ENCODE assay signal across 8 cellular contexts in genomic region chrX:106481341-106481740, GRCh38.
DNase-seq lines count a peak whose midpoint lies in the region; ATAC-seq and TF ChIP-seq lines count a peak whose summit lies in the region.

No MANE protein-coding gene starts in this region.

- H3K27me3 Mint-ChIP-seq in GM23338 (ENCODE audit: insufficient read depth, low read depth, poor library complexity): no peaks in the 10 kb centered on the region
- no peaks in the 10 kb centered on the region for H3K27me3 Mint-ChIP-seq in activated naive CD8-positive, alpha-beta T cell treated with anti-CD3 and anti-CD28 coated beads for 36 hours

- no peak overlapping the region for H3K27ac Mint-ChIP-seq in GM23338
- H3K27ac Mint-ChIP-seq in activated naive CD8-positive, alpha-beta T cell treated with anti-CD3 and anti-CD28 coated beads for 36 hours: no peak overlapping the region

- H3K27ac ChIP-seq in GM23338 (ENCODE audit: low read depth) (no peak overlapping the region), heart left ventricle (no peak overlapping the region)

- H4K20me1 ChIP-seq in GM23338 (replicated peaks; ENCODE audit: insufficient read depth): no peaks in the 10 kb centered on the region

- H3K4me1 Mint-ChIP-seq in GM23338: peaks cover 13% of the 10 kb centered on the region; the same call in 2 of the 3 replicates
- H3K4me1 Mint-ChIP-seq in activated naive CD8-positive, alpha-beta T cell treated with anti-CD3 and anti-CD28 coated beads for 36 hours: peaks cover 12% of the 10 kb centered on the region

- no peaks in the 10 kb centered on the region for H3K79me2 ChIP-seq in GM23338 (replicated peaks; ENCODE audit: insufficient read depth)

- H3K9me2 ChIP-seq in GM23338 (ENCODE audit: insufficient read depth): no peaks in the 10 kb centered on the region

- H3K4me3 Mint-ChIP-seq in GM23338: no peak overlapping the region
- H3K4me3 Mint-ChIP-seq in activated naive CD8-positive, alpha-beta T cell treated with anti-CD3 and anti-CD28 coated beads for 36 hours: no peak overlapping the region

- no peaks in the 10 kb centered on the region for H3K27me3 ChIP-seq in GM23338 (ENCODE audit: insufficient read depth)
- peaks cover 0 to 4% (median 0%) of the 10 kb centered on the region in 9 donors for H3K27me3 ChIP-seq in heart left ventricle

- 3 to 13% (median 6%) methylated on average over 1 of the region's 1 CpG for WGBS in heart left ventricle, 4 donors

- intact Hi-C loops in heart left ventricle (cut with DNase I): loop anchor here (2.0 to 10.0 kb wide), 4 partner anchors 309 to 1413 kb away; no protein-coding TSS in a partner anchor

- no peaks in the 10 kb centered on the region for H3F3A ChIP-seq in GM23338 (replicated peaks; ENCODE audit: low read depth)

- no peaks in the 10 kb centered on the region for H3K9me3 ChIP-seq in heart left ventricle

- peak; percentile 41 for DNase-seq in Daoy (ENCODE audit: low read depth)
- peak; percentile 67 for DNase-seq in GM23338 (ENCODE audit: low spot score)
- peak; percentile 36 for DNase-seq in NCI-H345 (lab: John Stamatoyannopoulos, UW)
- DNase-seq in activated naive CD8-positive, alpha-beta T cell treated with anti-CD3 and anti-CD28 coated beads for 36 hours: peak; percentile 9
- DNase-seq in heart left ventricle: peak in 3 of 5 donors; percentile 15 to 21 (median 19)
- peak; percentile 23 for DNase-seq in putamen (ENCODE audit: low spot score)
- DNase-seq in activated effector memory CD4-positive, alpha-beta T cell treated with anti-CD3 and anti-CD28 coated beads, Interleukin-2, amount 50 U/mL, for 16 hours: no peak

- H3K4me1 ChIP-seq in GM23338 (ENCODE audit: insufficient read depth) (no peaks in the 10 kb centered on the region), heart left ventricle (no peaks in the 10 kb centered on the region)

- no peaks in the 10 kb centered on the region for H3K36me3 ChIP-seq in GM23338 (ENCODE audit: insufficient read depth)
- no peaks in the 10 kb centered on the region for H3K36me3 ChIP-seq in heart left ventricle

- ATAC-seq in GM23338 (peak; percentile 39), heart left ventricle (peak in 3 of 4 donors; percentile 26 to 71 (median 33)), GM19035 (IDR thresholded peaks at IDR 0.05; ENCODE audit: unreplicated experiment) (no peak)

- no peak for TF ChIP-seq POLR2A in heart left ventricle (IDR thresholded peaks at IDR 0.05)

- no peak overlapping the region for H3K4me2 ChIP-seq in GM23338

- no peaks in the 10 kb centered on the region for H3K36me3 Mint-ChIP-seq in GM23338 (ENCODE audit: low read depth)
- no peaks in the 10 kb centered on the region for H3K36me3 Mint-ChIP-seq in activated naive CD8-positive, alpha-beta T cell treated with anti-CD3 and anti-CD28 coated beads for 36 hours

- H3K4me3 ChIP-seq in GM23338 (no peak overlapping the region), heart left ventricle (no peak overlapping the region)

- H2AFZ ChIP-seq in GM23338: no peak overlapping the region

- no peaks in the 10 kb centered on the region for H3K9me3 Mint-ChIP-seq in GM23338
- no peaks in the 10 kb centered on the region for H3K9me3 Mint-ChIP-seq in activated naive CD8-positive, alpha-beta T cell treated with anti-CD3 and anti-CD28 coated beads for 36 hours

- TF ChIP-seq CTCF in GM23338 (conservative IDR thresholded peaks at IDR 0.05; ENCODE audit: low read depth in 2 of 2) (peak; percentile 69 to 75), heart left ventricle (IDR thresholded peaks at IDR 0.05) (peak; percentile 44 to 81 (median 65))

TF ChIP-seq in GM23338, 12 proteins besides CTCF, POLR2A, EP300 and RAD21 (continues in another document):
- TF ChIP-seq STAT1 (IDR thresholded peaks at IDR 0.05; ENCODE audit: unreplicated experiment) (no peak), POLR2AphosphoS5 (IDR thresholded peaks at IDR 0.05; ENCODE audit: low read depth) (no peak), ZNF331 (CRISPR knock-in tag; IDR thresholded peaks at IDR 0.05; ENCODE audit: low read depth) (no peak), EZH2 (IDR thresholded peaks at IDR 0.05; ENCODE audit: low read depth, unreplicated experiment) (no peak), REST (IDR thresholded peaks at IDR 0.05; ENCODE audit: unreplicated experiment) (no peak), JUNB (IDR thresholded peaks at IDR 0.05; ENCODE audit: unreplicated experiment) (no peak), CREB1 (CRISPR knock-in tag; IDR thresholded peaks at IDR 0.05; ENCODE audit: low read depth) (no peak)
- TF ChIP-seq, protein P1, sequence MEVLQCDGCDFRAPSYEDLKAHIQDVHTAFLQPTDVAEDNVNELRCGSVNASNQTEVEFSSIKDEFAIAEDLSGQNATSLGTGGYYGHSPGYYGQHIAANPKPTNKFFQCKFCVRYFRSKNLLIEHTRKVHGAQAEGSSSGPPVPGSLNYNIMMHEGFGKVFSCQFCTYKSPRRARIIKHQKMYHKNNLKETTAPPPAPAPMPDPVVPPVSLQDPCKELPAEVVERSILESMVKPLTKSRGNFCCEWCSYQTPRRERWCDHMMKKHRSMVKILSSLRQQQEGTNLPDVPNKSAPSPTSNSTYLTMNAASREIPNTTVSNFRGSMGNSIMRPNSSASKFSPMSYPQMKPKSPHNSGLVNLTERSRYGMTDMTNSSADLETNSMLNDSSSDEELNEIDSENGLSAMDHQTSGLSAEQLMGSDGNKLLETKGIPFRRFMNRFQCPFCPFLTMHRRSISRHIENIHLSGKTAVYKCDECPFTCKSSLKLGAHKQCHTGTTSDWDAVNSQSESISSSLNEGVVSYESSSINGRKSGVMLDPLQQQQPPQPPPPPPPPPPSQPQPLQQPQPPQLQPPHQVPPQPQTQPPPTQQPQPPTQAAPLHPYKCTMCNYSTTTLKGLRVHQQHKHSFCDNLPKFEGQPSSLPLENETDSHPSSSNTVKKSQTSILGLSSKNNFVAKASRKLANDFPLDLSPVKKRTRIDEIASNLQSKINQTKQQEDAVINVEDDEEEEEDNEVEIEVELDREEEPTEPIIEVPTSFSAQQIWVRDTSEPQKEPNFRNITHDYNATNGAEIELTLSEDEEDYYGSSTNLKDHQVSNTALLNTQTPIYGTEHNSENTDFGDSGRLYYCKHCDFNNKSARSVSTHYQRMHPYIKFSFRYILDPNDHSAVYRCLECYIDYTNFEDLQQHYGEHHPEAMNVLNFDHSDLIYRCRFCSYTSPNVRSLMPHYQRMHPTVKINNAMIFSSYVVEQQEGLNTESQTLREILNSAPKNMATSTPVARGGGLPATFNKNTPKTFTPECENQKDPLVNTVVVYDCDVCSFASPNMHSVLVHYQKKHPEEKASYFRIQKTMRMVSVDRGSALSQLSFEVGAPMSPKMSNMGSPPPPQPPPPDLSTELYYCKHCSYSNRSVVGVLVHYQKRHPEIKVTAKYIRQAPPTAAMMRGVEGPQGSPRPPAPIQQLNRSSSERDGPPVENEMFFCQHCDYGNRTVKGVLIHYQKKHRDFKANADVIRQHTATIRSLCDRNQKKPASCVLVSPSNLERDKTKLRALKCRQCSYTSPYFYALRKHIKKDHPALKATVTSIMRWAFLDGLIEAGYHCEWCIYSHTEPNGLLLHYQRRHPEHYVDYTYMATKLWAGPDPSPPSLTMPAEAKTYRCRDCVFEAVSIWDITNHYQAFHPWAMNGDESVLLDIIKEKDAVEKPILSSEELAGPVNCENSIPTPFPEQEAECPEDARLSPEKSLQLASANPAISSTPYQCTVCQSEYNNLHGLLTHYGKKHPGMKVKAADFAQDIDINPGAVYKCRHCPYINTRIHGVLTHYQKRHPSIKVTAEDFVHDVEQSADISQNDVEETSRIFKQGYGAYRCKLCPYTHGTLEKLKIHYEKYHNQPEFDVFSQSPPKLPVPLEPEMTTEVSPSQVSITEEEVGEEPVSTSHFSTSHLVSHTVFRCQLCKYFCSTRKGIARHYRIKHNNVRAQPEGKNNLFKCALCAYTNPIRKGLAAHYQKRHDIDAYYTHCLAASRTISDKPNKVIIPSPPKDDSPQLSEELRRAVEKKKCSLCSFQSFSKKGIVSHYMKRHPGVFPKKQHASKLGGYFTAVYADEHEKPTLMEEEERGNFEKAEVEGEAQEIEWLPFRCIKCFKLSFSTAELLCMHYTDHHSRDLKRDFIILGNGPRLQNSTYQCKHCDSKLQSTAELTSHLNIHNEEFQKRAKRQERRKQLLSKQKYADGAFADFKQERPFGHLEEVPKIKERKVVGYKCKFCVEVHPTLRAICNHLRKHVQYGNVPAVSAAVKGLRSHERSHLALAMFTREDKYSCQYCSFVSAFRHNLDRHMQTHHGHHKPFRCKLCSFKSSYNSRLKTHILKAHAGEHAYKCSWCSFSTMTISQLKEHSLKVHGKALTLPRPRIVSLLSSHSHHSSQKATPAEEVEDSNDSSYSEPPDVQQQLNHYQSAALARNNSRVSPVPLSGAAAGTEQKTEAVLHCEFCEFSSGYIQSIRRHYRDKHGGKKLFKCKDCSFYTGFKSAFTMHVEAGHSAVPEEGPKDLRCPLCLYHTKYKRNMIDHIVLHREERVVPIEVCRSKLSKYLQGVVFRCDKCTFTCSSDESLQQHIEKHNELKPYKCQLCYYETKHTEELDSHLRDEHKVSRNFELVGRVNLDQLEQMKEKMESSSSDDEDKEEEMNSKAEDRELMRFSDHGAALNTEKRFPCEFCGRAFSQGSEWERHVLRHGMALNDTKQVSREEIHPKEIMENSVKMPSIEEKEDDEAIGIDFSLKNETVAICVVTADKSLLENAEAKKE (CRISPR knock-in tag; IDR thresholded peaks at IDR 0.05): no peak
